17 cellular contexts compared by ENCODE assay signal in genomic region chr7:159148430-159149395, GRCh38. TPM values are rescaled to one million over a fixed set of nuclear protein-coding genes. Genes with fewer than 3 reads are reported as not detected.
DNase-seq lines count a peak whose midpoint lies in the region; ATAC-seq, FAIRE-seq and TF ChIP-seq lines count a peak whose summit lies in the region.
"Had no signal": no experiment of that assay in that cellular context is flagged by ENCODE, and none has a peak within 500 bp of the region (broad histone marks: within the 10 kb centered on the region; RNA-seq: fewer than 3 reads in every experiment).

No MANE protein-coding gene starts in this region.

- H2AFZ ChIP-seq in GM23338 = no peak overlapping the region
- no peak overlapping the region for H2AFZ ChIP-seq in H1 (ENCODE audit: low read length)

- peaks cover 23% of the 10 kb centered on the region for H3K27me3 ChIP-seq in GM23338 (ENCODE audit: insufficient read depth)
- peaks cover 6 to 22% (median 13%) of the 10 kb centered on the region in 4 experiments for H3K27me3 ChIP-seq in H1 (replicated peaks in 1 of 4; ENCODE audit: control insufficient read depth in 3 of 4, extremely low read depth in 1 of 4, insufficient read depth in 3 of 4, low read length in 3 of 4)
- peaks cover 24% of the 10 kb centered on the region for H3K27me3 ChIP-seq in foreskin keratinocyte

- H3K36me3 ChIP-seq in GM23338 (ENCODE audit: insufficient read depth) = no peaks in the 10 kb centered on the region
- no peaks in the 10 kb centered on the region; a peak in 1 of 8 replicates for H3K36me3 ChIP-seq in H1 (ENCODE audit: control insufficient read depth in 2 of 4, insufficient read depth in 4 of 4, low read length in 3 of 4)
- H3K36me3 ChIP-seq: BE2C had no signal

- H3K27ac ChIP-seq in GM23338 (ENCODE audit: low read depth) (no peak overlapping the region), H1 (ENCODE audit: low read depth, low read length) (no peak overlapping the region), foreskin keratinocyte (no peak overlapping the region)
- H3K27ac ChIP-seq: A549, C4-2B had no signal

- peaks cover 48% of the 10 kb centered on the region for H3K9me3 Mint-ChIP-seq in GM23338
- H3K9me3 Mint-ChIP-seq in stimulated activated memory B cell treated with anti-CD40 and anti-IgM and Interleukin-4, amounts not matched to agents 10 μg/mL and 1 μg/mL and 100 μg/mL, for 72 hours = no peaks in the 10 kb centered on the region
- no peaks in the 10 kb centered on the region for H3K9me3 Mint-ChIP-seq in activated CD8-positive, alpha-beta T cell treated with anti-CD3 and anti-CD28 coated beads, Interleukin-2, amount 10 ng/mL, durations not matched to agents 7 days and 5 days (ENCODE audit: insufficient read depth)
- H3K9me3 Mint-ChIP-seq in HFFc6 = peaks cover 32% of the 10 kb centered on the region

- H3K9me3 ChIP-seq in H1 (ENCODE audit: insufficient read depth in 2 of 2, low read depth in 1 of 2, low read length in 1 of 2) = no peaks in the 10 kb centered on the region
- H3K9me3 ChIP-seq: A549, BE2C had no signal

- CTCF ChIA-PET in H1 (lab: Charles Lee; ENCODE audit: partially characterized antibody) = interaction anchor here (1.2 to 1.8 kb wide), 2 partner anchors 29 to 42 kb away, joined by 3 to 7 read pairs; no protein-coding TSS in a partner anchor
- CTCF ChIA-PET in activated CD8-positive, alpha-beta T cell treated with anti-CD3 and anti-CD28 coated beads, Interleukin-2, amount 10 ng/mL, durations not matched to agents 7 days and 5 days (lab: Charles Lee) = no interaction called here

- POLR2A ChIA-PET in H1 (lab: Charles Lee; ENCODE audit: partially characterized antibody) = interaction anchor here (1.7 kb wide), 1 partner anchor 11 kb away, joined by 3 read pairs; no protein-coding TSS in a partner anchor
- POLR2A ChIA-PET in activated CD8-positive, alpha-beta T cell treated with anti-CD3 and anti-CD28 coated beads, Interleukin-2, amount 10 ng/mL, durations not matched to agents 7 days and 5 days (lab: Charles Lee) = no interaction called here

- no peak overlapping the region; the same call in 1 of the 2 replicates for H4K8ac ChIP-seq in H1 (ENCODE audit: extremely low read depth, insufficient read depth, low read length)

- 0 out of 2 replicates have a peak, but pooled peaks cover 4% of the 10 kb centered on the region for H3F3A ChIP-seq in GM23338 (replicated peaks; ENCODE audit: low read depth)

- H3K4me1 ChIP-seq in GM23338 (ENCODE audit: insufficient read depth) (peaks cover 20% of the 10 kb centered on the region), H1 (replicated peaks in 1 of 4; ENCODE audit: control insufficient read depth in 3 of 4, insufficient read depth in 4 of 4, low read length in 3 of 4) (peaks cover 2 to 15% (median 10%) of the 10 kb centered on the region in 4 experiments; a peak in 6 of 7 replicates), foreskin keratinocyte (no peaks in the 10 kb centered on the region)
- H3K4me1 ChIP-seq: A549, BE2C, Caco-2 had no signal

- H2BK5ac ChIP-seq in H1 (ENCODE audit: low read depth, low read length) = no peak overlapping the region

- H3K14ac ChIP-seq in H1 (ENCODE audit: insufficient read length) = no peak overlapping the region

- 85% methylated on average over 13 of the region's 17 CpGs; no CpG with 5 or more reads in 1 of the 2 experiments for WGBS in H1 (ENCODE audit: extremely low coverage in 1 of 2, insufficient coverage in 1 of 2, insufficient read length in 1 of 2, insufficient replicate concordance in 2 of 2, low coverage in 1 of 2, low lambda C conversion rate in 2 of 2, missing lambda C conversion rate in 1 of 2), 2 experiments

- peaks cover 9% of the 10 kb centered on the region; the same call in 1 of the 2 replicates for H3K23me2 ChIP-seq in H1 (ENCODE audit: low read depth, low read length)

- no peak for FAIRE-seq in H1 (lab: Jason Lieb, UNC)
- FAIRE-seq: A549, GM12892 had no signal

- H3K4me3 ChIP-seq in GM23338 (no peak overlapping the region), H1 (ENCODE audit: extremely low read depth in 1 of 4, insufficient read depth in 2 of 4, low read depth in 3 of 4, low read length in 4 of 4) (no peak overlapping the region)
- H3K4me3 ChIP-seq: A549 had no signal

- no peak overlapping the region for H4K91ac ChIP-seq in H1 (replicated peaks; ENCODE audit: insufficient read length, low read length)

- no peak overlapping the region for H3K4ac ChIP-seq in H1 (replicated peaks; ENCODE audit: insufficient read length, low read depth, low read length)

- no peak overlapping the region for H2BK15ac ChIP-seq in H1 (ENCODE audit: low read length)

- no peaks in the 10 kb centered on the region for H3K79me2 ChIP-seq in GM23338 (replicated peaks; ENCODE audit: insufficient read depth)
- H3K79me2 ChIP-seq in H1 (ENCODE audit: control insufficient read depth in 1 of 2, insufficient read depth in 2 of 2, low read length in 2 of 2) = no peaks in the 10 kb centered on the region

- no peak for DNase-seq in GM23338 (ENCODE audit: low spot score)
- DNase-seq in H1 (ENCODE audit: low read depth in 1 of 2, low spot score in 2 of 2) = no peak
- DNase-seq in mesenteric fat pad (ENCODE audit: low spot score) = peak; percentile 80
- DNase-seq in foreskin keratinocyte = no peak
- DNase-seq in activated CD8-positive, alpha-beta T cell treated with anti-CD3 and anti-CD28 coated beads, Interleukin-2, amount 10 ng/mL, durations not matched to agents 7 days and 5 days = no peak
- no peak for DNase-seq in HFFc6
- DNase-seq: BE2C; Caco-2; CD4-positive, alpha-beta memory T cell; DND-41; GDM1 had no signal

- H3K27ac Mint-ChIP-seq in GM23338 = no peak overlapping the region; the same call in 1 of the 2 replicates
- H3K27ac Mint-ChIP-seq in stimulated activated memory B cell treated with anti-CD40 and anti-IgM and Interleukin-4, amounts not matched to agents 10 μg/mL and 1 μg/mL and 100 μg/mL, for 72 hours = no peak overlapping the region
- H3K27ac Mint-ChIP-seq in activated CD8-positive, alpha-beta T cell treated with anti-CD3 and anti-CD28 coated beads, Interleukin-2, amount 10 ng/mL, durations not matched to agents 7 days and 5 days = no peak overlapping the region
- H3K27ac Mint-ChIP-seq in HFFc6 = no peak overlapping the region
- H3K27ac Mint-ChIP-seq: CD4-positive, alpha-beta memory T cell had no signal

- TF ChIP-seq POLR2A in H1 (IDR thresholded peaks at IDR 0.05; ENCODE audit: control extremely low read depth in 1 of 2, low read depth in 2 of 2, low read length in 2 of 2) = no peak

- H3K23ac ChIP-seq in H1 (ENCODE audit: insufficient read length) = no peak overlapping the region

- no peaks in the 10 kb centered on the region for H4K20me1 ChIP-seq in GM23338 (replicated peaks; ENCODE audit: insufficient read depth)
- no peaks in the 10 kb centered on the region for H4K20me1 ChIP-seq in H1 (replicated peaks in 1 of 2; ENCODE audit: control insufficient read depth in 1 of 2, insufficient read depth in 2 of 2, low read length in 2 of 2)

- TF ChIP-seq CTCF in GM23338 (conservative IDR thresholded peaks at IDR 0.05; ENCODE audit: low read depth in 2 of 2) = no peak
- no peak for TF ChIP-seq CTCF in H1 (IDR thresholded peaks at IDR 0.05; ENCODE audit: control extremely low read depth in 1 of 3, insufficient read depth in 1 of 3, low read depth in 1 of 3, low read length in 3 of 3)
- no peak for TF ChIP-seq CTCF in foreskin keratinocyte (conservative IDR thresholded peaks at IDR 0.05)
- no peak for TF ChIP-seq CTCF in HFFc6 (IDR thresholded peaks at IDR 0.05)

- no peak for TF ChIP-seq RAD21 in H1 (IDR thresholded peaks at IDR 0.05 in 1 of 2, conservative IDR thresholded peaks at IDR 0.05 in 1 of 2; ENCODE audit: low read depth in 2 of 2, low read length in 2 of 2)

- 0 out of 2 replicates have a peak overlapping the region, but pooled peaks have one; percentile 63 for H3K4me2 ChIP-seq in GM23338
- peak overlapping the region in 1 of 2 experiments; percentile 61; a peak in 1 of 4 replicates for H3K4me2 ChIP-seq in H1 (ENCODE audit: insufficient read depth in 1 of 2, low read depth in 2 of 2, low read length in 2 of 2)
- H3K4me2 ChIP-seq: A549 had no signal

- H3K27me3 Mint-ChIP-seq in GM23338 (ENCODE audit: insufficient read depth, low read depth, poor library complexity) (peaks cover 14% of the 10 kb centered on the region), HFFc6 (ENCODE audit: insufficient read depth) (no peaks in the 10 kb centered on the region)
- H3K27me3 Mint-ChIP-seq in stimulated activated memory B cell treated with anti-CD40 and anti-IgM and Interleukin-4, amounts not matched to agents 10 μg/mL and 1 μg/mL and 100 μg/mL, for 72 hours = peaks cover 6% of the 10 kb centered on the region
- H3K27me3 Mint-ChIP-seq in activated CD8-positive, alpha-beta T cell treated with anti-CD3 and anti-CD28 coated beads, Interleukin-2, amount 10 ng/mL, durations not matched to agents 7 days and 5 days (ENCODE audit: low read depth) = peaks cover 16% of the 10 kb centered on the region

- H3K4me1 Mint-ChIP-seq in GM23338 (no peaks in the 10 kb centered on the region; the same call in 2 of the 3 replicates), HFFc6 (ENCODE audit: low read depth) (no peaks in the 10 kb centered on the region)
- H3K4me1 Mint-ChIP-seq in stimulated activated memory B cell treated with anti-CD40 and anti-IgM and Interleukin-4, amounts not matched to agents 10 μg/mL and 1 μg/mL and 100 μg/mL, for 72 hours = no peaks in the 10 kb centered on the region
- peaks cover 3% of the 10 kb centered on the region for H3K4me1 Mint-ChIP-seq in activated CD8-positive, alpha-beta T cell treated with anti-CD3 and anti-CD28 coated beads, Interleukin-2, amount 10 ng/mL, durations not matched to agents 7 days and 5 days (ENCODE audit: low read depth)

- H3K4me3 Mint-ChIP-seq in GM23338 (no peak overlapping the region), HFFc6 (no peak overlapping the region)
- no peak overlapping the region for H3K4me3 Mint-ChIP-seq in stimulated activated memory B cell treated with anti-CD40 and anti-IgM and Interleukin-4, amounts not matched to agents 10 μg/mL and 1 μg/mL and 100 μg/mL, for 72 hours
- H3K4me3 Mint-ChIP-seq in activated CD8-positive, alpha-beta T cell treated with anti-CD3 and anti-CD28 coated beads, Interleukin-2, amount 10 ng/mL, durations not matched to agents 7 days and 5 days = no peak overlapping the region

- H3K36me3 Mint-ChIP-seq in GM23338 (ENCODE audit: low read depth) (no peaks in the 10 kb centered on the region), HFFc6 (ENCODE audit: low read depth) (peaks cover 5% of the 10 kb centered on the region; the same call in 1 of the 2 replicates)
- no peaks in the 10 kb centered on the region for H3K36me3 Mint-ChIP-seq in stimulated activated memory B cell treated with anti-CD40 and anti-IgM and Interleukin-4, amounts not matched to agents 10 μg/mL and 1 μg/mL and 100 μg/mL, for 72 hours
- no peaks in the 10 kb centered on the region for H3K36me3 Mint-ChIP-seq in activated CD8-positive, alpha-beta T cell treated with anti-CD3 and anti-CD28 coated beads, Interleukin-2, amount 10 ng/mL, durations not matched to agents 7 days and 5 days (ENCODE audit: low read depth)
- H3K36me3 Mint-ChIP-seq: CD4-positive, alpha-beta memory T cell had no signal

- no peak overlapping the region for H2BK120ac ChIP-seq in H1 (replicated peaks; ENCODE audit: low read depth, low read length)

- H3K18ac ChIP-seq in H1 (ENCODE audit: extremely low read depth, low read length) = no peak overlapping the region

- H4K5ac ChIP-seq in H1 (ENCODE audit: insufficient read length, low read depth, low read length) = no peak overlapping the region

- no peak overlapping the region for H3K9ac ChIP-seq in H1 (replicated peaks in 1 of 4; ENCODE audit: extremely low read depth in 1 of 4, low read depth in 3 of 4, low read length in 3 of 4)

- ATAC-seq in GM23338 (no peak), foreskin keratinocyte (no peak)
- ATAC-seq in stimulated activated memory B cell treated with anti-CD40 and anti-IgM and Interleukin-4, amounts not matched to agents 10 μg/mL and 1 μg/mL and 100 μg/mL, for 72 hours = peak; percentile 46
- ATAC-seq in activated CD8-positive, alpha-beta T cell treated with anti-CD3 and anti-CD28 coated beads, Interleukin-2, amount 10 ng/mL, durations not matched to agents 7 days and 5 days = no peak
- ATAC-seq: A549, HCT116 had no signal

- 0 out of 2 replicates have a peak overlapping the region, but pooled peaks have one; percentile 32 for H2BK20ac ChIP-seq in H1 (ENCODE audit: low read length)

- no peaks in the 10 kb centered on the region for H3K9me2 ChIP-seq in GM23338 (ENCODE audit: insufficient read depth)

- no peak overlapping the region for H2BK12ac ChIP-seq in H1 (ENCODE audit: low read depth, low read length)

- no peak overlapping the region; the same call in 1 of the 2 replicates for H2AK5ac ChIP-seq in H1 (ENCODE audit: low read depth, low read length)

- H3K56ac ChIP-seq in H1 (replicated peaks; ENCODE audit: insufficient read length, low read depth, low read length) = no peak overlapping the region

- H3K79me1 ChIP-seq in H1 (ENCODE audit: low read depth, low read length) = no peaks in the 10 kb centered on the region

- TF ChIP-seq EP300 in H1 (IDR thresholded peaks at IDR 0.05; ENCODE audit: borderline replicate concordance in 1 of 2, low read depth in 2 of 2, low read length in 2 of 2) = no peak

RNA-seq across cellular contexts. Expression of gene VIPR2, which starts 4.0 kb away (rescaled TPM):
- total RNA-seq in GM23338 (2014; rRNA removed; shearing (Covaris generic)) = 1.3 and 2.1 TPM in 2 replicates
- polyA plus RNA-seq in GM23338 (2016; fragmentation: Nextera tagmentation; extraction: Ambion mirVana) (1.9 and 2.7 TPM in 2 replicates), H1 (2011; rRNA removed) (6.3 and 10.9 TPM in 2 replicates), foreskin keratinocyte (not detected in 2 replicates)
- 2.4 and 3.1 TPM in 2 replicates for total RNA-seq in H1 (2021; fragmentation: NEBNext Ultra II Directional; extraction: Animal tissue kit (Norgen Biotek cat#: 25700))
- 5.6 TPM for polyA plus RNA-seq in H1 (2011; cell fraction: cytosol; rRNA removed)
- 18.0 TPM for polyA plus RNA-seq in H1 (2011; cell fraction: nucleus; rRNA removed)
- polyA plus RNA-seq in H1 (2012, experiment 1 of 2) = 2.4 to 3.1 TPM (median 2.7 TPM) in 4 replicates
- 2.0 TPM for polyA plus RNA-seq in H1 (2012, experiment 2 of 2)
- 1.1 TPM for polyA plus RNA-seq in H1 (2013, experiment 1 of 2)
- polyA plus RNA-seq in H1 (2013, experiment 2 of 2) = 1.0 TPM
- 7.9 and 10.8 TPM in 2 replicates for polyA minus RNA-seq in H1 (2011; rRNA and poly(A)+ RNA removed)
- polyA minus RNA-seq in H1 (2011; cell fraction: cytosol; rRNA and poly(A)+ RNA removed) = 2.7 TPM
- polyA minus RNA-seq in H1 (2011; cell fraction: nucleus; rRNA and poly(A)+ RNA removed) = 8.9 TPM
- total RNA-seq in mesenteric fat pad (4.6 TPM), foreskin keratinocyte (not detected in 2 replicates)
- not detected for total RNA-seq in activated CD8-positive, alpha-beta T cell treated with anti-CD3 and anti-CD28 coated beads, Interleukin-2, amount 10 ng/mL, durations not matched to agents 7 days and 5 days
- total RNA-seq in HFFc6 (2021; fragmentation: NEBNext Ultra II Directional; extraction: Animal tissue kit (Norgen Biotek cat#: 25700)) = not detected
- total RNA-seq: Caco-2 had no signal
- polyA plus RNA-seq: A549, AG04450 had no signal
